ENCODE assay signal across 1 cellular context in genomic region chr10:14403846-14404623, GRCh38.
TF ChIP-seq lines count a peak whose summit lies in the region.

No MANE protein-coding gene starts in this region.

TF ChIP-seq in SK-N-SH, 30 proteins besides CTCF, POLR2A, EP300 and RAD21:
- TF ChIP-seq CHD2 (IDR thresholded peaks at IDR 0.05; ENCODE audit: low read length, partially characterized antibody) (peak; percentile 61), FOSL2 (IDR thresholded peaks at IDR 0.05; ENCODE audit: borderline replicate concordance, low read depth) (no peak), POLR2AphosphoS5 (IDR thresholded peaks at IDR 0.05; ENCODE audit: low read depth, low read length) (0 out of 2 replicates have a peak, but pooled peaks have one; percentile 29), TEAD4 (IDR thresholded peaks at IDR 0.05; ENCODE audit: borderline replicate concordance, insufficient read depth) (no peak), RCOR1 (IDR thresholded peaks at IDR 0.05; ENCODE audit: low read length) (peak; percentile 96), GATA2 (CRISPR knock-in tag; IDR thresholded peaks at IDR 0.05) (peak; percentile 80), TCF12 (IDR thresholded peaks at IDR 0.05) (peak; percentile 58), ELF1 (IDR thresholded peaks at IDR 0.05) (no peak), FOXJ3 (CRISPR knock-in tag; IDR thresholded peaks at IDR 0.05) (peak; percentile 75)
- TF ChIP-seq, protein P1, sequence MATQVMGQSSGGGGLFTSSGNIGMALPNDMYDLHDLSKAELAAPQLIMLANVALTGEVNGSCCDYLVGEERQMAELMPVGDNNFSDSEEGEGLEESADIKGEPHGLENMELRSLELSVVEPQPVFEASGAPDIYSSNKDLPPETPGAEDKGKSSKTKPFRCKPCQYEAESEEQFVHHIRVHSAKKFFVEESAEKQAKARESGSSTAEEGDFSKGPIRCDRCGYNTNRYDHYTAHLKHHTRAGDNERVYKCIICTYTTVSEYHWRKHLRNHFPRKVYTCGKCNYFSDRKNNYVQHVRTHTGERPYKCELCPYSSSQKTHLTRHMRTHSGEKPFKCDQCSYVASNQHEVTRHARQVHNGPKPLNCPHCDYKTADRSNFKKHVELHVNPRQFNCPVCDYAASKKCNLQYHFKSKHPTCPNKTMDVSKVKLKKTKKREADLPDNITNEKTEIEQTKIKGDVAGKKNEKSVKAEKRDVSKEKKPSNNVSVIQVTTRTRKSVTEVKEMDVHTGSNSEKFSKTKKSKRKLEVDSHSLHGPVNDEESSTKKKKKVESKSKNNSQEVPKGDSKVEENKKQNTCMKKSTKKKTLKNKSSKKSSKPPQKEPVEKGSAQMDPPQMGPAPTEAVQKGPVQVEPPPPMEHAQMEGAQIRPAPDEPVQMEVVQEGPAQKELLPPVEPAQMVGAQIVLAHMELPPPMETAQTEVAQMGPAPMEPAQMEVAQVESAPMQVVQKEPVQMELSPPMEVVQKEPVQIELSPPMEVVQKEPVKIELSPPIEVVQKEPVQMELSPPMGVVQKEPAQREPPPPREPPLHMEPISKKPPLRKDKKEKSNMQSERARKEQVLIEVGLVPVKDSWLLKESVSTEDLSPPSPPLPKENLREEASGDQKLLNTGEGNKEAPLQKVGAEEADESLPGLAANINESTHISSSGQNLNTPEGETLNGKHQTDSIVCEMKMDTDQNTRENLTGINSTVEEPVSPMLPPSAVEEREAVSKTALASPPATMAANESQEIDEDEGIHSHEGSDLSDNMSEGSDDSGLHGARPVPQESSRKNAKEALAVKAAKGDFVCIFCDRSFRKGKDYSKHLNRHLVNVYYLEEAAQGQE (IDR thresholded peaks at IDR 0.05; ENCODE audit: low read depth, low read length) = no peak
